In the genomic region with DNA sequence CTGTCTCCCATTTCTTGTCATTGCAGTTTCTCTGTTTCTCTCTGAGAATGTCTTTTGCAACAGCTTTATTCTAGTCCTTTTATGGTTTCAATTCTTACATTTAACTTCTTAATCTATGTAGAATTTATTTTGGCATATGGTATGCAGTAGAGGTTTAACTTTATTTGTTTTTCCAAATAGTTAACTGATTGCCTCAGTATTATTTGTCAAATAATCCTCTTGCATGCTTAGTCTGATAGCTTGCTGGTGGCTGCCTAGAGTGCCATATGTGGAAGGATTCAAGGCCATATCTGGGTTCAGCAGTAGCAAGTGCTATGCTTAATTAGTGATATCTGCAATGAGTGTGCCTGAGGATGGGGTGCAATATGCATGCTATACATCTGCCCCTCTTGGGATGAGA, we compare ENCODE assay signal across 1 cellular context.
TF ChIP-seq lines count a peak whose summit lies in the region.

No MANE protein-coding gene starts in this region.

TF ChIP-seq in SK-N-SH treated with all-trans-retinoic acid at 6 μM for 48 hours, 23 proteins besides CTCF, POLR2A, EP300 and RAD21 (continued from another document):
- TF ChIP-seq, protein P1, sequence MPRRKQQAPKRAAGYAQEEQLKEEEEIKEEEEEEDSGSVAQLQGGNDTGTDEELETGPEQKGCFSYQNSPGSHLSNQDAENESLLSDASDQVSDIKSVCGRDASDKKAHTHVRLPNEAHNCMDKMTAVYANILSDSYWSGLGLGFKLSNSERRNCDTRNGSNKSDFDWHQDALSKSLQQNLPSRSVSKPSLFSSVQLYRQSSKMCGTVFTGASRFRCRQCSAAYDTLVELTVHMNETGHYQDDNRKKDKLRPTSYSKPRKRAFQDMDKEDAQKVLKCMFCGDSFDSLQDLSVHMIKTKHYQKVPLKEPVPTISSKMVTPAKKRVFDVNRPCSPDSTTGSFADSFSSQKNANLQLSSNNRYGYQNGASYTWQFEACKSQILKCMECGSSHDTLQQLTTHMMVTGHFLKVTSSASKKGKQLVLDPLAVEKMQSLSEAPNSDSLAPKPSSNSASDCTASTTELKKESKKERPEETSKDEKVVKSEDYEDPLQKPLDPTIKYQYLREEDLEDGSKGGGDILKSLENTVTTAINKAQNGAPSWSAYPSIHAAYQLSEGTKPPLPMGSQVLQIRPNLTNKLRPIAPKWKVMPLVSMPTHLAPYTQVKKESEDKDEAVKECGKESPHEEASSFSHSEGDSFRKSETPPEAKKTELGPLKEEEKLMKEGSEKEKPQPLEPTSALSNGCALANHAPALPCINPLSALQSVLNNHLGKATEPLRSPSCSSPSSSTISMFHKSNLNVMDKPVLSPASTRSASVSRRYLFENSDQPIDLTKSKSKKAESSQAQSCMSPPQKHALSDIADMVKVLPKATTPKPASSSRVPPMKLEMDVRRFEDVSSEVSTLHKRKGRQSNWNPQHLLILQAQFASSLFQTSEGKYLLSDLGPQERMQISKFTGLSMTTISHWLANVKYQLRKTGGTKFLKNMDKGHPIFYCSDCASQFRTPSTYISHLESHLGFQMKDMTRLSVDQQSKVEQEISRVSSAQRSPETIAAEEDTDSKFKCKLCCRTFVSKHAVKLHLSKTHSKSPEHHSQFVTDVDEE (CRISPR knock-in tag; IDR thresholded peaks at IDR 0.05): no peak
